Comparison of ENCODE assay signal across 1 cellular context in genomic region chr2:73927344-73927743, GRCh38.
TF ChIP-seq lines count a peak whose summit lies in the region.

No MANE protein-coding gene starts in this region.

TF ChIP-seq in endothelial cell of umbilical vein, 7 proteins besides CTCF, POLR2A, EP300 and RAD21:
- TF ChIP-seq MAX (IDR thresholded peaks at IDR 0.05; ENCODE audit: insufficient read depth, insufficient read length), result no peak
- no peak for TF ChIP-seq POLR2AphosphoS5 (IDR thresholded peaks at IDR 0.05; ENCODE audit: insufficient read depth, low read depth, low read length)
- TF ChIP-seq GATA2 (IDR thresholded peaks at IDR 0.05; ENCODE audit: insufficient read depth, insufficient read length, low read depth, low read length), result no peak
- no peak for TF ChIP-seq FOS (IDR thresholded peaks at IDR 0.05; ENCODE audit: borderline replicate concordance, insufficient read depth, low read length)
- no peak for TF ChIP-seq EZH2 (IDR thresholded peaks at IDR 0.05; ENCODE audit: borderline replicate concordance, low read depth, low read length, severe bottlenecking)
- no peak for TF ChIP-seq MYC (IDR thresholded peaks at IDR 0.05; ENCODE audit: low read depth, low read length)
- no peak for TF ChIP-seq JUN (IDR thresholded peaks at IDR 0.05; ENCODE audit: borderline replicate concordance, insufficient read depth, insufficient read length, low read depth)
